Comparison of ENCODE assay signal across 11 cellular contexts in the genomic region with DNA sequence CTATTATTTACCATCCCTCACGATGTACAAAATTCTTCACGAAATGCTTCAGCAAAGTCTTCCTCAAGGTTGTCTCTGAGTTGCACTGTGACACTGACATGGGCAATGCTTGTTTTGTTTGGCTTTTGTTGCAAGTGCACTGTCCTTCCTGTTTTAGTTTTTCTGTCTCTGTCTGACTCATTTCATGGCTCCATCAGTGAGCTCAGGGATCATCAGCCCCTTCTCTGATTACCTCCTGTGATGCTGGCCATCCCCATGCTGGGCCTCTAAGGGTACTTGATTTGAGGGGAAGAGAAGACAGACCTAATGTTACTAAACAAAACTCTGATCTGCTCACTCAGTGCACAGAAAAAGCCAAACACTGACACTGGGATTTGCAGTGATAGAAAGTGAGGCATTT. TPM values are rescaled to one million over a fixed set of nuclear protein-coding genes. Genes with fewer than 3 reads are reported as not detected.
DNase-seq lines count a peak whose midpoint lies in the region; ATAC-seq, FAIRE-seq and TF ChIP-seq lines count a peak whose summit lies in the region.
"Had no signal": no experiment of that assay in that cellular context is flagged by ENCODE, and none has a peak within 500 bp of the region (broad histone marks: within the 10 kb centered on the region; RNA-seq: fewer than 3 reads in every experiment).

No MANE protein-coding gene starts in this region.

- H3K4me1 Mint-ChIP-seq in type B pancreatic cell (ENCODE audit: unreplicated experiment) = peaks cover 5% of the 10 kb centered on the region
- H3K4me1 Mint-ChIP-seq: activated naive CD4-positive, alpha-beta T cell treated with anti-CD3 and anti-CD28 coated beads, Interleukin-2, amount 50 U/mL, for 24 hours had no signal

- H3K4me3 Mint-ChIP-seq in type B pancreatic cell = no peak overlapping the region
- H3K4me3 Mint-ChIP-seq: activated naive CD4-positive, alpha-beta T cell treated with anti-CD3 and anti-CD28 coated beads, Interleukin-2, amount 50 U/mL, for 24 hours had no signal

- FAIRE-seq in K562 (lab: Jason Lieb, UNC) = no peak
- FAIRE-seq: keratinocyte had no signal

- no peak for TF ChIP-seq EP300 in K562 (IDR thresholded peaks at IDR 0.05; ENCODE audit: low read length)

- no peaks in the 10 kb centered on the region for H4K20me1 ChIP-seq in K562 (replicated peaks; ENCODE audit: control insufficient read depth, insufficient read depth, low read length)

- H2AFZ ChIP-seq in K562 (ENCODE audit: low read depth, low read length) = no peak overlapping the region
- H2AFZ ChIP-seq: parathyroid adenoma had no signal

- no peaks in the 10 kb centered on the region for H3K36me3 ChIP-seq in K562 (ENCODE audit: control insufficient read depth, insufficient read depth, low read length)
- H3K36me3 ChIP-seq in SJCRH30 = no peaks in the 10 kb centered on the region; the same call in 1 of the 2 replicates
- no peaks in the 10 kb centered on the region for H3K36me3 ChIP-seq in right lobe of liver

- H3K9me3 Mint-ChIP-seq in type B pancreatic cell = no peaks in the 10 kb centered on the region
- H3K9me3 Mint-ChIP-seq: activated naive CD4-positive, alpha-beta T cell treated with anti-CD3 and anti-CD28 coated beads, Interleukin-2, amount 50 U/mL, for 24 hours had no signal

- H3K9ac ChIP-seq in K562 (ENCODE audit: insufficient read depth in 1 of 2, low read depth in 2 of 2, low read length in 2 of 2) = no peak overlapping the region
- H3K9ac ChIP-seq: parathyroid adenoma had no signal

- WGBS in K562 (ENCODE audit: insufficient coverage, low coverage, missing lambda C conversion rate) = 0% methylated on average over 2 of the region's 2 CpGs
- 78% methylated on average over 2 of the region's 2 CpGs for WGBS in right lobe of liver (ENCODE audit: insufficient coverage, low coverage, low lambda C conversion rate, missing lambda C conversion rate)

- H3K9me1 ChIP-seq in K562 (ENCODE audit: control insufficient read depth, insufficient read depth, low read length) = no peaks in the 10 kb centered on the region

- H3K4me1 ChIP-seq in K562 (replicated peaks in 1 of 2; ENCODE audit: control insufficient read depth in 2 of 2, insufficient read depth in 2 of 2, low read length in 2 of 2) (no peaks in the 10 kb centered on the region; a peak in 1 of 5 replicates), SJCRH30 (no peaks in the 10 kb centered on the region), right lobe of liver (no peaks in the 10 kb centered on the region)
- H3K4me1 ChIP-seq: parathyroid adenoma had no signal

- no peak overlapping the region for H3K4me3 ChIP-seq in K562
- H3K4me3 ChIP-seq in SJCRH30 = no peak overlapping the region
- H3K4me3 ChIP-seq in right lobe of liver = no peak overlapping the region

- no TSS peak for BruUV-seq in K562 (replicated peaks; lab: Mats Ljungman, UMichigan)

- H3K27me3 Mint-ChIP-seq in type B pancreatic cell = peaks cover 3% of the 10 kb centered on the region
- H3K27me3 Mint-ChIP-seq: activated naive CD4-positive, alpha-beta T cell treated with anti-CD3 and anti-CD28 coated beads, Interleukin-2, amount 50 U/mL, for 24 hours had no signal

- no peaks in the 10 kb centered on the region for H3K79me2 ChIP-seq in K562 (ENCODE audit: control insufficient read depth, insufficient read depth, low read length)
- H3K79me2 ChIP-seq: parathyroid adenoma had no signal

- peak; percentile 74 for ATAC-seq in GM18867 (IDR thresholded peaks at IDR 0.05; ENCODE audit: unreplicated experiment)
- peak; percentile 85 for ATAC-seq in GM21515 (IDR thresholded peaks at IDR 0.05; ENCODE audit: unreplicated experiment)
- peak; percentile 68 for ATAC-seq in HG03280 (IDR thresholded peaks at IDR 0.05; ENCODE audit: unreplicated experiment)
- no peak for ATAC-seq in K562
- ATAC-seq in right lobe of liver = no peak

- POLR2A ChIA-PET in K562 (lab: Yijun Ruan, JAX) = interaction anchor here (1.0 kb wide), 1 partner anchor 10 kb away, joined by 3 read pairs; no protein-coding TSS in a partner anchor

- no peak for TF ChIP-seq CTCF in K562 (IDR thresholded peaks at IDR 0.05 in 2 of 3, conservative IDR thresholded peaks at IDR 0.05 in 1 of 3; ENCODE audit: insufficient read depth in 2 of 3, low read depth in 1 of 3, low read length in 3 of 3)
- no peak for TF ChIP-seq CTCF in right lobe of liver (IDR thresholded peaks at IDR 0.05)
- no peak for TF ChIP-seq CTCF in type B pancreatic cell (conservative IDR thresholded peaks at IDR 0.05)

- H3K36me3 Mint-ChIP-seq in type B pancreatic cell = no peaks in the 10 kb centered on the region
- H3K36me3 Mint-ChIP-seq: activated naive CD4-positive, alpha-beta T cell treated with anti-CD3 and anti-CD28 coated beads, Interleukin-2, amount 50 U/mL, for 24 hours had no signal

- CTCF ChIA-PET in K562 (lab: Yijun Ruan, JAX; ENCODE audit: low intra/inter-chr PET ratio) = interaction anchor here (0.5 kb wide), 1 partner anchor 14 kb away, joined by 4 read pairs; no protein-coding TSS in a partner anchor

- H3K9me3 ChIP-seq in K562 (replicated peaks; ENCODE audit: control insufficient read depth, insufficient read depth, low read depth, low read length) = no peaks in the 10 kb centered on the region
- no peaks in the 10 kb centered on the region for H3K9me3 ChIP-seq in SJCRH30 (replicated peaks)
- H3K9me3 ChIP-seq in right lobe of liver = no peaks in the 10 kb centered on the region

- H3K27ac Mint-ChIP-seq in type B pancreatic cell = no peak overlapping the region
- H3K27ac Mint-ChIP-seq: activated naive CD4-positive, alpha-beta T cell treated with anti-CD3 and anti-CD28 coated beads, Interleukin-2, amount 50 U/mL, for 24 hours had no signal

- H3K27me3 ChIP-seq in K562 (ENCODE audit: control insufficient read depth in 2 of 2, insufficient read depth in 2 of 2, low read length in 2 of 2) = no peaks in the 10 kb centered on the region
- H3K27me3 ChIP-seq in SJCRH30 = no peaks in the 10 kb centered on the region
- H3K27me3 ChIP-seq in right lobe of liver = no peaks in the 10 kb centered on the region

- DNase-seq in K562 (ENCODE audit: extremely low read depth in 1 of 4, low spot score in 3 of 4) = no peak
- DNase-seq in SJCRH30 = no peak
- DNase-seq in cardiac septum (ENCODE audit: low spot score) = no peak
- no peak for DNase-seq in right lobe of liver
- no peak for DNase-seq in type B pancreatic cell (ENCODE audit: extremely low spot score, unreplicated experiment)

- TF ChIP-seq RAD21 in K562 (CRISPR knock-in tag; conservative IDR thresholded peaks at IDR 0.05 in 1 of 2, IDR thresholded peaks at IDR 0.05 in 1 of 2) = no peak

- intact Hi-C loops in K562 (cut with micrococcal nuclease) = no loop called here
- intact Hi-C loops in cardiac septum (cut with DNase I) = no loop called here
- intact Hi-C loops in right lobe of liver (cut with DNase I) = no loop called here

- no peak overlapping the region for H3K4me2 ChIP-seq in K562 (ENCODE audit: insufficient read depth, low read length)

- no peak overlapping the region for H3K27ac ChIP-seq in K562 (ENCODE audit: extremely low read depth, low read depth, low read length)
- no peak overlapping the region for H3K27ac ChIP-seq in SJCRH30
- H3K27ac ChIP-seq in right lobe of liver = no peak overlapping the region
- H3K27ac ChIP-seq: parathyroid adenoma had no signal

- in situ Hi-C loops in K562 (cut with MboI) = no loop called here

- no peak for TF ChIP-seq POLR2A in K562 (conservative IDR thresholded peaks at IDR 0.05)
- no peak for TF ChIP-seq POLR2A in right lobe of liver (IDR thresholded peaks at IDR 0.05)

RNA-seq across cellular contexts. Expression of gene STX17, which starts 37.6 kb away (rescaled TPM):
- 17.6 and 36.6 TPM in 2 replicates for total RNA-seq in K562 (2011; cell fraction: chromatin; rRNA removed; ENCODE audit: low replicate concordance)
- total RNA-seq in K562 (2011; cell fraction: nucleolus; rRNA removed) = 6.5 and 9.5 TPM in 2 replicates
- 21.1 and 37.1 TPM in 2 replicates for total RNA-seq in K562 (2011; cell fraction: nucleoplasm; rRNA removed)
- 14.7 and 16.9 TPM in 2 replicates for total RNA-seq in K562 (2014; rRNA removed)
- total RNA-seq in K562 (2014; rRNA removed; fragmentation: Illumina TruSeq; extraction: Trizol) = 25.1 and 29.3 TPM in 2 replicates
- 20.1 and 21.7 TPM in 2 replicates for total RNA-seq in K562 (2015; rRNA removed; fragmentation: Illumina TruSeq; extraction: Trizol)
- 21.8 and 23.7 TPM in 2 replicates for total RNA-seq in K562 (2021)
- 14.3 and 19.0 TPM in 2 replicates for polyA plus RNA-seq in K562 (2011; rRNA removed)
- 5.3 and 10.3 TPM in 2 replicates for polyA plus RNA-seq in K562 (2011; cell fraction: cytosol; rRNA removed)
- polyA plus RNA-seq in K562 (2011; cell fraction: nucleus; rRNA removed) = 13.9 and 16.4 TPM in 2 replicates
- 13.6 and 15.0 TPM in 2 replicates for polyA plus RNA-seq in K562 (2012)
- 17.7 and 21.0 TPM in 2 replicates for polyA plus RNA-seq in K562 (2014; fragmentation: Illumina TruSeq; extraction: Trizol)
- polyA plus RNA-seq in K562 (2014; fragmentation: Nextera tagmentation; extraction: Ambion mirVana) = 10 to 100 TPM; 14.9 to 17.1 TPM
- polyA plus RNA-seq in K562 (2014; rRNA removed) = 14.4 and 14.7 TPM in 2 replicates
- polyA minus RNA-seq in K562 (2011; rRNA and poly(A)+ RNA removed) = 28.1 and 32.4 TPM in 2 replicates
- 13.3 and 16.6 TPM in 2 replicates for polyA minus RNA-seq in K562 (2011; cell fraction: cytosol; rRNA and poly(A)+ RNA removed)
- polyA minus RNA-seq in K562 (2011; cell fraction: nucleus; rRNA and poly(A)+ RNA removed) = 16.2 and 28.8 TPM in 2 replicates
- 17.2 and 18.1 TPM in 2 replicates for total RNA-seq in SJCRH30 (2014; rRNA removed; shearing (Covaris generic))
- total RNA-seq in cardiac septum = 27.1 TPM
- 10 to 100 TPM; 19.9 to 28.2 (median 23.2) TPM for total RNA-seq in right lobe of liver
- 44.5 and 44.8 TPM in 2 replicates for total RNA-seq in type B pancreatic cell (ENCODE audit: low replicate concordance)

RNA-seq across cellular contexts. Expression of gene NR4A3, which starts 47.2 kb away (rescaled TPM):
- 0.11 TPM in 1 of 2 replicates, not detected in the other for total RNA-seq in K562 (2011; cell fraction: chromatin; rRNA removed; ENCODE audit: low replicate concordance)
- 0.17 TPM in 1 of 2 replicates, not detected in the other for total RNA-seq in K562 (2011; cell fraction: nucleolus; rRNA removed)
- total RNA-seq in K562 (2011; cell fraction: nucleoplasm; rRNA removed) = not detected in 2 replicates
- total RNA-seq in K562 (2014; rRNA removed) (0.04 TPM in 1 of 2 replicates, not detected in the other), K562 (2014; rRNA removed; fragmentation: Illumina TruSeq; extraction: Trizol) (0.04 TPM in 1 of 2 replicates, not detected in the other), K562 (2015; rRNA removed; fragmentation: Illumina TruSeq; extraction: Trizol) (0.04 TPM in 1 of 2 replicates, not detected in the other), K562 (2021) (0.07 TPM in 1 of 2 replicates, not detected in the other), cardiac septum (22.4 TPM), right lobe of liver (1 to 10 TPM in 1 of 6 experiments, under 1 TPM in 5; 0.13 to 1.2 (median 0.30) TPM), type B pancreatic cell (ENCODE audit: low replicate concordance) (2.0 and 3.4 TPM in 2 replicates)
- polyA plus RNA-seq in K562 (2011; rRNA removed) (0.03 TPM in 1 of 2 replicates, not detected in the other), K562 (2014; fragmentation: Illumina TruSeq; extraction: Trizol) (not detected in 2 replicates), K562 (2014; fragmentation: Nextera tagmentation; extraction: Ambion mirVana) (not detected), K562 (2014; rRNA removed) (0.12 TPM in 1 of 2 replicates, not detected in the other)
- not detected in 2 replicates for polyA plus RNA-seq in K562 (2011; cell fraction: cytosol; rRNA removed)
- polyA plus RNA-seq in K562 (2011; cell fraction: nucleus; rRNA removed) = 0.03 and 0.06 TPM in 2 replicates
- 0.01 TPM in 1 of 2 replicates, not detected in the other for polyA plus RNA-seq in K562 (2012)
- polyA minus RNA-seq in K562 (2011; rRNA and poly(A)+ RNA removed) = 0.04 and 0.15 TPM in 2 replicates
- 0.46 TPM in 1 of 2 replicates, not detected in the other for polyA minus RNA-seq in K562 (2011; cell fraction: cytosol; rRNA and poly(A)+ RNA removed)
- under 0.01 and 0.22 TPM in 2 replicates for polyA minus RNA-seq in K562 (2011; cell fraction: nucleus; rRNA and poly(A)+ RNA removed)
- 0.13 and 0.32 TPM in 2 replicates for total RNA-seq in SJCRH30 (2014; rRNA removed; shearing (Covaris generic))

Comparison
In these comparisons a context has a peak if more than half of its experiments do, and no peak if none do; other contexts are left out.
1. ATAC-seq: peak in GM18867 (single experiment), GM21515 (single experiment) and HG03280 (single experiment); none in K562 (single experiment) and right lobe of liver (0 of 4).